In the genomic region with DNA sequence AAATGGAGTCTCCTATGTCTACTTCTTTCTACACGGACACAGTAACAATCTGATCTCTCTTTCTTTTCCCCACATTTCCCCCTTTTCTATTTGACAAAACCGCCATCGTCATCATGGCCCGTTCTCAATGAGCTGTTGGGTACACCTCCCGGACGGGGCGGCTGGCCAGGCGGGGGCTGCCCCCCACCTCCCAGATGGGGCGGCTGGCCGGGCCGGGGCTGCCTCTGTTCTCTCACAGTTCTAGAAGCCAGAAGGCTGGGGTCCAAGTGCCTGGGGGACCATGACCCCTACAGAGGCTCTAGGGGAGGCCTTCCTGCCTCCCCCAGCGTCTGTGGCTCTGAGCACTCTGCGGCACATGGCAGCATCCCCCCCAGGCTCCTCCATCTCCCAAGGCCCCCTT, we compare ENCODE assay signal across 4 cellular contexts.
A peak's percentile ranks its signal among the peaks of the same experiment; 100 is the strongest.
DNase-seq lines count a peak whose midpoint lies in the region; ATAC-seq lines count a peak whose summit lies in the region.
"Not testable (repeated sequence)": the region's sequence is repeated elsewhere in the genome, so short reads cannot be mapped to it uniquely, and the experiment has no call there.

No MANE protein-coding gene starts in this region.

- H3K4me3 Mint-ChIP-seq in activated naive CD4-positive, alpha-beta T cell treated with anti-CD3 and anti-CD28 coated beads for 36 hours; natural killer cell treated with Interleukin-12 subunit alpha and Interleukin-12 subunit beta and Interleukin-15 and Interleukin-18, amount 100 ng/mL, for 72 hours: not testable (repeated sequence)

- H3K27me3 Mint-ChIP-seq in activated naive CD4-positive, alpha-beta T cell treated with anti-CD3 and anti-CD28 coated beads for 36 hours (ENCODE audit: low read depth); natural killer cell treated with Interleukin-12 subunit alpha and Interleukin-12 subunit beta and Interleukin-15 and Interleukin-18, amount 100 ng/mL, for 72 hours: not testable (repeated sequence)

- peak overlapping the region; percentile 18 for H3K27ac Mint-ChIP-seq in activated naive CD4-positive, alpha-beta T cell treated with anti-CD3 and anti-CD28 coated beads for 36 hours
- H3K27ac Mint-ChIP-seq in natural killer cell treated with Interleukin-12 subunit alpha and Interleukin-12 subunit beta and Interleukin-15 and Interleukin-18, amount 100 ng/mL, for 72 hours: not testable (repeated sequence)

- H3K4me1 Mint-ChIP-seq in activated naive CD4-positive, alpha-beta T cell treated with anti-CD3 and anti-CD28 coated beads for 36 hours (ENCODE audit: low read depth); natural killer cell treated with Interleukin-12 subunit alpha and Interleukin-12 subunit beta and Interleukin-15 and Interleukin-18, amount 100 ng/mL, for 72 hours (ENCODE audit: low read depth in 2 of 2): not testable (repeated sequence)

- not testable (repeated sequence) for H3K9me3 Mint-ChIP-seq in activated naive CD4-positive, alpha-beta T cell treated with anti-CD3 and anti-CD28 coated beads for 36 hours; natural killer cell treated with Interleukin-12 subunit alpha and Interleukin-12 subunit beta and Interleukin-15 and Interleukin-18, amount 100 ng/mL, for 72 hours

- not testable (repeated sequence) for DNase-seq in activated naive CD4-positive, alpha-beta T cell treated with anti-CD3 and anti-CD28 coated beads for 36 hours
- peak; percentile 17 for DNase-seq in Right ventricle myocardium superior
- peak; percentile 34 for DNase-seq in natural killer cell treated with Interleukin-12 subunit alpha and Interleukin-12 subunit beta and Interleukin-15 and Interleukin-18, amount 100 ng/mL, for 72 hours (ENCODE audit: low spot score)
- DNase-seq in posterior vena cava (ENCODE audit: low spot score): peak; percentile 62

- not testable (repeated sequence) for ATAC-seq in Right ventricle myocardium superior (ENCODE audit: poor library complexity); natural killer cell treated with Interleukin-12 subunit alpha and Interleukin-12 subunit beta and Interleukin-15 and Interleukin-18, amount 100 ng/mL, for 72 hours

- intact Hi-C loops in activated naive CD4-positive, alpha-beta T cell treated with anti-CD3 and anti-CD28 coated beads for 36 hours (cut with micrococcal nuclease): loop anchor here (5.0 to 10.0 kb wide), 2 partner anchors 67 to 844 kb away; no protein-coding TSS in a partner anchor
- intact Hi-C loops in Right ventricle myocardium superior (cut with DNase I) (loop anchor here (10.0 kb wide), 3 partner anchors 67 to 957 kb away; no protein-coding TSS in a partner anchor), posterior vena cava (cut with DNase I) (loop anchor here in 1 of 2 donors (10.0 kb wide), 1 partner anchor 257 kb away; no protein-coding TSS in a partner anchor)

- H3K36me3 Mint-ChIP-seq in activated naive CD4-positive, alpha-beta T cell treated with anti-CD3 and anti-CD28 coated beads for 36 hours (ENCODE audit: low read depth); natural killer cell treated with Interleukin-12 subunit alpha and Interleukin-12 subunit beta and Interleukin-15 and Interleukin-18, amount 100 ng/mL, for 72 hours: not testable (repeated sequence)

- CTCF ChIA-PET in activated naive CD4-positive, alpha-beta T cell treated with anti-CD3 and anti-CD28 coated beads for 36 hours (lab: Charles Lee): not testable (repeated sequence)
